Comparison of ENCODE assay signal across 8 cellular contexts in genomic region chr2:85134255-85135065, GRCh38. TPM values are rescaled to one million over a fixed set of nuclear protein-coding genes. Genes with fewer than 3 reads are reported as not detected.
DNase-seq lines count a peak whose midpoint lies in the region; ATAC-seq and TF ChIP-seq lines count a peak whose summit lies in the region.

No MANE protein-coding gene starts in this region.

- H3K4me3 ChIP-seq in heart right ventricle = peak overlapping the region; percentile 64 to 97 (median 80)
- peak overlapping the region; percentile 85 for H3K4me3 ChIP-seq in psoas muscle

- peak overlapping the region; percentile 36 for H3K4me3 Mint-ChIP-seq in activated naive CD4-positive, alpha-beta T cell treated with anti-CD3 and anti-CD28 coated beads, Interleukin-2, amount 50 U/mL, for 24 hours

- TF ChIP-seq POLR2A in erythroblast (IDR thresholded peaks at IDR 0.05; ENCODE audit: low read length) = no peak

- H3K4me1 ChIP-seq in heart right ventricle = peaks cover 0 to 60% (median 45%) of the 10 kb centered on the region in 9 donors
- peaks cover 8% of the 10 kb centered on the region for H3K4me1 ChIP-seq in psoas muscle

- H3K9me3 ChIP-seq in heart right ventricle (no peaks in the 10 kb centered on the region), psoas muscle (no peaks in the 10 kb centered on the region)

- 16 to 22% methylated on average over 57 of the region's 57 CpGs for WGBS in heart right ventricle, 2 donors
- 25 to 37% (median 36%) methylated on average over 55 to 57 of the region's 57 CpGs for WGBS in psoas muscle, 3 donors

- intact Hi-C loops in heart right ventricle (cut with DNase I) (loop anchor here in 8 of 10 donors (2.0 to 5.0 kb wide), 8 partner anchors 38 to 1368 kb away; no protein-coding TSS in a partner anchor), psoas muscle (cut with DNase I) (loop anchor here (5.0 kb wide), 3 partner anchors 38 to 153 kb away; no protein-coding TSS in a partner anchor)

- no peak overlapping the region for H3K27ac Mint-ChIP-seq in activated naive CD4-positive, alpha-beta T cell treated with anti-CD3 and anti-CD28 coated beads, Interleukin-2, amount 50 U/mL, for 24 hours

- H3K27me3 ChIP-seq in heart right ventricle = peaks cover 0 to 54% (median 0%) of the 10 kb centered on the region in 7 donors
- H3K27me3 ChIP-seq in psoas muscle (ENCODE audit: insufficient read depth in 3 of 3, low read length in 2 of 3) = no peaks in the 10 kb centered on the region

- peak; percentile 38 for DNase-seq in GM13976 (ENCODE audit: low spot score)
- DNase-seq in heart right ventricle = peak; percentile 39 to 57
- peak; percentile 51 to 67 for DNase-seq in psoas muscle
- no peak for DNase-seq in erythroblast (lab: John Stamatoyannopoulos, UW)

- no peaks in the 10 kb centered on the region for H3K36me3 Mint-ChIP-seq in activated naive CD4-positive, alpha-beta T cell treated with anti-CD3 and anti-CD28 coated beads, Interleukin-2, amount 50 U/mL, for 24 hours

- in situ Hi-C loops in GM13976 (cut with MboI; ENCODE audit: low sequenced_read_pairs, unreplicated experiment) = no loop called here

- H3K4me1 Mint-ChIP-seq in activated naive CD4-positive, alpha-beta T cell treated with anti-CD3 and anti-CD28 coated beads, Interleukin-2, amount 50 U/mL, for 24 hours = peaks cover 9% of the 10 kb centered on the region

- ATAC-seq in heart right ventricle = peak in 7 of 8 donors; percentile 10 to 29 (median 25)
- peak in 2 of 4 donors; percentile 17 to 26 for ATAC-seq in psoas muscle
- ATAC-seq in GM18873 (IDR thresholded peaks at IDR 0.05; ENCODE audit: low FRiP score, unreplicated experiment) = no peak
- ATAC-seq in GM18511 (IDR thresholded peaks at IDR 0.05; ENCODE audit: unreplicated experiment) = no peak
- ATAC-seq in HG03097 (IDR thresholded peaks at IDR 0.05; ENCODE audit: low FRiP score, unreplicated experiment) = no peak

- H3K27me3 Mint-ChIP-seq in activated naive CD4-positive, alpha-beta T cell treated with anti-CD3 and anti-CD28 coated beads, Interleukin-2, amount 50 U/mL, for 24 hours = peaks cover 39% of the 10 kb centered on the region

- H3K36me3 ChIP-seq in heart right ventricle = no peaks in the 10 kb centered on the region
- H3K36me3 ChIP-seq in psoas muscle (ENCODE audit: insufficient read depth in 1 of 2, low read depth in 1 of 2) = no peaks in the 10 kb centered on the region

- H3K27ac ChIP-seq in heart right ventricle = peak overlapping the region; percentile 33 to 90 (median 84)
- peak overlapping the region; percentile 47 for H3K27ac ChIP-seq in psoas muscle

- H3K9me3 Mint-ChIP-seq in activated naive CD4-positive, alpha-beta T cell treated with anti-CD3 and anti-CD28 coated beads, Interleukin-2, amount 50 U/mL, for 24 hours = no peaks in the 10 kb centered on the region

- TF ChIP-seq CTCF in GM13976 (IDR thresholded peaks at IDR 0.05; ENCODE audit: borderline replicate concordance, control extremely low read depth, extremely low read depth, insufficient read depth, missing control alignments) = no peak
- TF ChIP-seq CTCF in heart right ventricle (IDR thresholded peaks at IDR 0.05) = no peak
- no peak for TF ChIP-seq CTCF in psoas muscle (IDR thresholded peaks at IDR 0.05)

RNA-seq across cellular contexts. Expression of gene TCF7L1, which starts 1.3 kb away (rescaled TPM):
- total RNA-seq in heart right ventricle (10 to 100 TPM in 3 of 10 donors, 1 to 10 TPM in 7; 4.5 to 10.9 (median 6.3) TPM), psoas muscle (10 to 100 TPM in 1 of 4 donors, 1 to 10 TPM in 3; 5.3 to 13.3 (median 8.0) TPM)
- polyA plus RNA-seq in heart right ventricle (1 to 10 TPM; 4.7 to 8.9 TPM), psoas muscle (1 to 10 TPM; 2.1 to 6.1 (median 5.6) TPM)

Comparison
In these comparisons a context has a peak if more than half of its experiments do, and no peak if none do; other contexts are left out.
1. DNase-seq: peak in GM13976 (single experiment), heart right ventricle (2 of 2) and psoas muscle (2 of 2); none in erythroblast (0 of 2).
2. ATAC-seq: peak in heart right ventricle (7 of 8); none in GM18873 (single experiment), GM18511 (single experiment) and HG03097 (single experiment).